Comparison of ENCODE assay signal across 16 cellular contexts in the genomic region with DNA sequence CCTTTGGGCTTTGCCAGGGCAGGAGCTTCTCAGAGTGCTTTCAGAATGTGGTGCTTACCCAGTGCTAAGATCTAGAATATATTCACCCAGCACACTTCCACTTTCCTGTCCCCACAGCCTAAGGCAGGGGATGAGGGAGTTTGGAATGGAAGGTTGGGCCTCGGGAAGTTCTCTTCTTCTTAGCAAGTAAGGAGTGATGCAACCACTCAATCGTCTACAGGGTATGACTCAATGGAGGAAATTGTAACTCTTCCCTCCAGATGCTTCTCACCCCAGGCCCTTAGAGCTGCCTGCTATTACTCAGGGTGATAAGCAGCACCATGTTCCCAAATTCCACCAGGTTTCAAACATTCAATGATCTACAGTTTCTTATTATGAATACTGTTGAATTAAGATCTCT. TPM values are rescaled to one million over a fixed set of nuclear protein-coding genes. Genes with fewer than 3 reads are reported as not detected.
DNase-seq lines count a peak whose midpoint lies in the region; ATAC-seq, FAIRE-seq and TF ChIP-seq lines count a peak whose summit lies in the region.
"Had no signal": no experiment of that assay in that cellular context is flagged by ENCODE, and none has a peak within 500 bp of the region (broad histone marks: within the 10 kb centered on the region; RNA-seq: fewer than 3 reads in every experiment).

No MANE protein-coding gene starts in this region.

- peak; percentile 27 for DNase-seq in NOMO-1 treated with DMSO at 0.1 percent for 48 hours (lab: John Stamatoyannopoulos, UW; ENCODE audit: unreplicated experiment)
- no peak for DNase-seq in NOMO-1 treated with dmso at 0.1 percent for 144 hours (lab: John Stamatoyannopoulos, UW; ENCODE audit: unreplicated experiment)
- DNase-seq in RWPE1 (ENCODE audit: low spot score) = peak; percentile 68
- DNase-seq in fibroblast of peridontal ligament (ENCODE audit: extremely low read depth) = peak; percentile 69
- peak; percentile 51 for DNase-seq in urothelium cell line (ENCODE audit: low spot score)
- no peak for DNase-seq in BE2C
- DNase-seq in epidermal melanocyte (ENCODE audit: insufficient read length, low spot score) = no peak
- DNase-seq: activated CD4-positive, alpha-beta memory T cell treated with anti-CD3 and anti-CD28 coated beads for 36 hours; activated naive CD4-positive, alpha-beta T cell treated with anti-CD3 and anti-CD28 coated beads, Interleukin-2, amount 10 ng/mL, durations not matched to agents 7 days and 5 days; DMS79 treated with DMSO at 0.1 percent for 48 hours; NCI-H1930; NK-92 treated with Interleukin-12 subunit alpha and Interleukin-12 subunit beta, amount 100 ng/mL, for 24 hours; retina; T-helper 17 cell had no signal

- CTCF ChIA-PET in RWPE1 (lab: Yijun Ruan, JAX) = interaction anchor here (0.6 kb wide), 2 partner anchors 49 to 944 kb away, joined by 3 read pairs; no protein-coding TSS in a partner anchor

- no peak overlapping the region for H3K4me3 ChIP-seq in BE2C (ENCODE audit: low read depth, low read length)

- no peak for ATAC-seq in GM19035 (IDR thresholded peaks at IDR 0.05; ENCODE audit: unreplicated experiment)
- ATAC-seq: T-helper 17 cell had no signal

- no peak for FAIRE-seq in urothelium cell line (lab: Jason Lieb, UNC)

- no peak overlapping the region for H3K27ac ChIP-seq in RWPE1
- H3K27ac ChIP-seq: 22Rv1 had no signal

- H3K27me3 ChIP-seq in BE2C = peaks cover 40% of the 10 kb centered on the region

- H3K9me3 ChIP-seq in BE2C = 0 out of 2 replicates have a peak, but pooled peaks cover 2% of the 10 kb centered on the region

- TF ChIP-seq CTCF in RWPE1 (conservative IDR thresholded peaks at IDR 0.05; ENCODE audit: low read depth) = no peak
- TF ChIP-seq CTCF in BE2C (IDR thresholded peaks at IDR 0.05; ENCODE audit: low read depth, low read length) = no peak

- H3K4me1 ChIP-seq in BE2C = no peaks in the 10 kb centered on the region

- POLR2A ChIA-PET in RWPE1 (lab: Yijun Ruan, JAX; ENCODE audit: low non-redundant PET) = no interaction called here

- no peaks in the 10 kb centered on the region for H3K36me3 ChIP-seq in BE2C

RNA-seq across cellular contexts. Expression of a gene that starts 30.8 kb away (rescaled TPM):
- 29.7 TPM for polyA plus RNA-seq in BE2C (2012; ENCODE audit: insufficient read depth, insufficient read length, low read depth)

RNA-seq across cellular contexts. Expression of a gene that starts 46.6 kb away (rescaled TPM):
- polyA plus RNA-seq in BE2C (2012; ENCODE audit: insufficient read depth, insufficient read length, low read depth) = not detected

Comparison
In these comparisons a context has a peak if more than half of its experiments do, and no peak if none do; other contexts are left out.
1. DNase-seq: peak in NOMO-1 treated with DMSO at 0.1 percent for 48 hours (single experiment), RWPE1 (single experiment), fibroblast of peridontal ligament (single experiment) and urothelium cell line (single experiment); none in NOMO-1 treated with dmso at 0.1 percent for 144 hours (single experiment), BE2C (single experiment) and epidermal melanocyte (single experiment).